ENCODE assay signal across 17 cellular contexts in genomic region chr10:88081457-88082054, GRCh38.
A peak's percentile ranks its signal among the peaks of the same experiment; 100 is the strongest.
DNase-seq lines count a peak whose midpoint lies in the region; ATAC-seq and TF ChIP-seq lines count a peak whose summit lies in the region.
"Had no signal": no experiment of that assay in that cellular context is flagged by ENCODE, and none has a peak within 500 bp of the region (broad histone marks: within the 10 kb centered on the region; RNA-seq: fewer than 3 reads in every experiment).

No MANE protein-coding gene starts in this region.

- H2BK5ac ChIP-seq in trophoblast cell (ENCODE audit: low read depth, low read length, poor library complexity), result no peak overlapping the region

- H4K91ac ChIP-seq in trophoblast cell (ENCODE audit: low read depth, low read length), result no peak overlapping the region

- CTCF ChIA-PET in WTC11 (lab: Charles Lee), result interaction anchor here (0.6 to 0.8 kb wide), 2 partner anchors 27 to 237 kb away, joined by 3 read pairs; no protein-coding TSS in a partner anchor

- no peak for DNase-seq in left ventricle myocardium superior
- DNase-seq in Right ventricle myocardium superior, result no peak
- DNase-seq in Karpas-422, result no peak
- DNase-seq in WTC11 (ENCODE audit: low spot score), result no peak
- no peak for DNase-seq in trophoblast cell
- DNase-seq in nucleus accumbens (lab: John Stamatoyannopoulos, UW), result no peak
- DNase-seq in lower leg skin (ENCODE audit: low spot score in 2 of 2), result no peak
- DNase-seq: COR-L47; DMS153; KG1; NCI-H1436; NCI-H2081; NCI-H524; NK-92 treated with Interleukin-12 subunit alpha and Interleukin-12 subunit beta, amount 100 ng/mL, for 24 hours; SK-N-SH had no signal

- peak; percentile 34 for ATAC-seq in left ventricle myocardium superior
- ATAC-seq in Right ventricle myocardium superior (ENCODE audit: poor library complexity), result no peak
- peak; percentile 39 for ATAC-seq in WTC11
- ATAC-seq in GM21423 (IDR thresholded peaks at IDR 0.05; ENCODE audit: unreplicated experiment), result no peak

- H3K9ac ChIP-seq in Karpas-422 (ENCODE audit: low read length) (peak overlapping the region; percentile 71), trophoblast cell (ENCODE audit: low read length) (no peak overlapping the region)
- H3K9ac ChIP-seq: SK-N-SH had no signal

- no peak for TF ChIP-seq POLR2A in lower leg skin (IDR thresholded peaks at IDR 0.05)

- peaks cover 5% of the 10 kb centered on the region for H3K79me1 ChIP-seq in trophoblast cell (ENCODE audit: low read length)

- H3K9me2 ChIP-seq in Karpas-422 (replicated peaks; ENCODE audit: insufficient read depth, low read length), result no peaks in the 10 kb centered on the region
- H3K9me2 ChIP-seq: SK-N-SH had no signal

- peak overlapping the region; percentile 65 for H2BK12ac ChIP-seq in trophoblast cell (ENCODE audit: low read length)

- no peak overlapping the region for H3K14ac ChIP-seq in trophoblast cell (ENCODE audit: low read length)

- H3K36me3 Mint-ChIP-seq in WTC11, result no peaks in the 10 kb centered on the region

- peak overlapping the region; percentile 78 for H3K4me2 ChIP-seq in Karpas-422 (ENCODE audit: low read depth, low read length, poor library complexity, severe bottlenecking)
- H3K4me2 ChIP-seq in trophoblast cell (ENCODE audit: low read length), result no peak overlapping the region
- H3K4me2 ChIP-seq: SK-N-SH had no signal

- H4K12ac ChIP-seq in trophoblast cell (ENCODE audit: low read depth, low read length), result no peak overlapping the region

- no peaks in the 10 kb centered on the region for H4K20me1 ChIP-seq in Karpas-422 (ENCODE audit: insufficient read depth, low read depth, low read length)

- POLR2A ChIA-PET in WTC11 (lab: Charles Lee), result no interaction called here

- H3K27ac ChIP-seq in Karpas-422 (ENCODE audit: low read length), result peak overlapping the region; percentile 100
- H3K27ac ChIP-seq in trophoblast cell (ENCODE audit: low read depth, low read length), result no peak overlapping the region
- H3K27ac ChIP-seq: C4-2B had no signal

- no peak overlapping the region for H2BK120ac ChIP-seq in trophoblast cell (ENCODE audit: insufficient read depth, low read length, poor library complexity)

- H3K4ac ChIP-seq in trophoblast cell (ENCODE audit: low read depth, low read length), result no peak overlapping the region

- intact Hi-C loops in left ventricle myocardium superior (cut with micrococcal nuclease), result no loop called here
- intact Hi-C loops in Right ventricle myocardium superior (cut with DNase I), result no loop called here
- intact Hi-C loops in lower leg skin (cut with DNase I; ENCODE audit: low total_unique reads), result no loop called here

- peaks cover 16% of the 10 kb centered on the region for H3K4me1 Mint-ChIP-seq in WTC11

- H3K27ac Mint-ChIP-seq in WTC11, result no peak overlapping the region

- H3K27me3 ChIP-seq in Karpas-422 (ENCODE audit: low read length) (no peaks in the 10 kb centered on the region), trophoblast cell (ENCODE audit: insufficient read depth, low read length) (no peaks in the 10 kb centered on the region)

- no peak for TF ChIP-seq CTCF in WTC11 (IDR thresholded peaks at IDR 0.05)
- no peak for TF ChIP-seq CTCF in lower leg skin (IDR thresholded peaks at IDR 0.05)

- no peak overlapping the region for H3K23ac ChIP-seq in trophoblast cell (ENCODE audit: low read length)

- peaks cover 68% of the 10 kb centered on the region for H3K4me1 ChIP-seq in Karpas-422 (ENCODE audit: low read length)
- peaks cover 3 to 8% of the 10 kb centered on the region in 2 experiments for H3K4me1 ChIP-seq in trophoblast cell (ENCODE audit: control insufficient read depth in 1 of 2, insufficient read depth in 2 of 2, low read length in 2 of 2)

- H2AK5ac ChIP-seq in trophoblast cell (ENCODE audit: low read length), result no peak overlapping the region

- H3K36me3 ChIP-seq in Karpas-422 (ENCODE audit: insufficient read depth, low read length) (no peaks in the 10 kb centered on the region), trophoblast cell (ENCODE audit: control insufficient read depth in 1 of 2, insufficient read depth in 2 of 2, low read length in 2 of 2) (no peaks in the 10 kb centered on the region)

- H3K79me2 ChIP-seq in Karpas-422 (ENCODE audit: low read length) (no peaks in the 10 kb centered on the region), trophoblast cell (ENCODE audit: control insufficient read depth, insufficient read depth, low read length, poor library complexity) (no peaks in the 10 kb centered on the region)

- H2AFZ ChIP-seq in Karpas-422 (ENCODE audit: low read length) (no peak overlapping the region), trophoblast cell (ENCODE audit: insufficient read depth, low read length, poor library complexity) (no peak overlapping the region)

- H3K4me3 ChIP-seq in Karpas-422 (ENCODE audit: low read length), result peak overlapping the region; percentile 47
- H3K4me3 ChIP-seq in trophoblast cell (ENCODE audit: low read depth, low read length), result no peak overlapping the region
- H3K4me3 ChIP-seq in lower leg skin (ENCODE audit: low read depth, poor library complexity, severe bottlenecking), result no peak overlapping the region

- no CpG with 5 or more reads among the region's 3 CpGs for WGBS in trophoblast cell (ENCODE audit: extremely low coverage, insufficient coverage, insufficient read length)
- 83 to 86% methylated on average over 3 of the region's 3 CpGs for WGBS in lower leg skin, 2 donors

- no peaks in the 10 kb centered on the region for H3K9me3 Mint-ChIP-seq in WTC11

- no peak overlapping the region for H4K8ac ChIP-seq in trophoblast cell (ENCODE audit: low read depth, low read length)

- H3K9me3 ChIP-seq in Karpas-422 (ENCODE audit: low read length), result no peaks in the 10 kb centered on the region
- H3K9me3 ChIP-seq in trophoblast cell (ENCODE audit: insufficient read depth, low read depth, low read length), result no peaks in the 10 kb centered on the region
- H3K9me3 ChIP-seq: SK-N-SH had no signal

- no peak overlapping the region for H3K18ac ChIP-seq in trophoblast cell (ENCODE audit: low read length)

- no peak overlapping the region for H3K4me3 Mint-ChIP-seq in WTC11

- no peaks in the 10 kb centered on the region for H3K27me3 Mint-ChIP-seq in WTC11 (ENCODE audit: low read depth)

TF ChIP-seq in WTC11, 78 proteins besides CTCF, POLR2A, EP300 and RAD21 (continues in another document):
- TF ChIP-seq STAT6 (CRISPR knock-in tag; conservative IDR thresholded peaks at IDR 0.05; ENCODE audit: low read depth) (no peak), ELF4 (CRISPR knock-in tag; IDR thresholded peaks at IDR 0.05; ENCODE audit: low read depth) (no peak), ZNF425 (CRISPR knock-in tag; conservative IDR thresholded peaks at IDR 0.05) (no peak), E2F1 (CRISPR knock-in tag; IDR thresholded peaks at IDR 0.05) (no peak), MLX (CRISPR knock-in tag; IDR thresholded peaks at IDR 0.05) (no peak)

Comparison
In these comparisons a context has a peak if more than half of its experiments do, and no peak if none do; other contexts are left out.
1. ATAC-seq: peak in left ventricle myocardium superior (single experiment) and WTC11 (single experiment); none in Right ventricle myocardium superior (single experiment) and GM21423 (single experiment).